Comparison of ENCODE assay signal across 8 cellular contexts in genomic region chr15:65077981-65078352, GRCh38. TPM values are rescaled to one million over a fixed set of nuclear protein-coding genes. Genes with fewer than 3 reads are reported as not detected.
DNase-seq lines count a peak whose midpoint lies in the region; ATAC-seq, FAIRE-seq and TF ChIP-seq lines count a peak whose summit lies in the region.

No MANE protein-coding gene starts in this region.

- H3K27ac ChIP-seq in right cardiac atrium (ENCODE audit: low read length): no peak overlapping the region

- intact Hi-C loops in right cardiac atrium (cut with DNase I): no loop called here

- DNase-seq in AG04449 (ENCODE audit: low read depth, low spot score): no peak
- peak; percentile 47 for DNase-seq in MV-4-11 (lab: John Stamatoyannopoulos, UW)
- peak; percentile 55 for DNase-seq in activated naive CD4-positive, alpha-beta T cell treated with Interleukin-2 at 50 U/mL for 16 hours
- DNase-seq in right cardiac atrium: peak; percentile 73 to 88 (median 86)
- DNase-seq in stimulated activated CD4-positive, alpha-beta T cell treated with anti-CD3 and anti-CD28 coated beads, Interleukin-12 subunit alpha, Interleukin-12 subunit beta, amount 100 ng/mL, for 4 hours: peak; percentile 57
- DNase-seq in NCI-H2107 treated with DMSO at 0.1 percent for 48 hours (lab: John Stamatoyannopoulos, UW; ENCODE audit: unreplicated experiment): no peak
- DNase-seq in H54 (ENCODE audit: insufficient read length, low spot score): no peak

- no peaks in the 10 kb centered on the region for H3K9me3 ChIP-seq in right cardiac atrium (ENCODE audit: control insufficient read depth, low read length)

- CTCF ChIA-PET in AG04449 (lab: Yijun Ruan, JAX): interaction anchor here (0.6 to 14.3 kb wide), 20 partner anchors 10 to 391 kb away, joined by 3 to 338 read pairs (median 5); partner anchors contain the start of gene RASL12

- TF ChIP-seq CTCF in AG04449 (IDR thresholded peaks at IDR 0.05; ENCODE audit: insufficient read depth, low read length, missing control alignments): peak; percentile 85

- no peak for TF ChIP-seq POLR2A in H54 (IDR thresholded peaks at IDR 0.05; ENCODE audit: low read depth, low read length)

- POLR2A ChIA-PET in AG04449 (lab: Yijun Ruan, JAX): no interaction called here

- H3K27me3 ChIP-seq in right cardiac atrium (ENCODE audit: control insufficient read depth, insufficient read depth): no peaks in the 10 kb centered on the region

- peaks cover 5% of the 10 kb centered on the region for H3K4me1 ChIP-seq in right cardiac atrium (ENCODE audit: control insufficient read depth, insufficient read depth, low read length)

- FAIRE-seq in H54 (lab: Jason Lieb, UNC): no peak

- ATAC-seq in right cardiac atrium (peak; percentile 69 to 70), GM19455 (IDR thresholded peaks at IDR 0.05; ENCODE audit: unreplicated experiment) (no peak)

- 33% methylated on average over 24 of the region's 24 CpGs for WGBS in right cardiac atrium

- H3K4me3 ChIP-seq in AG04449 (ENCODE audit: low read depth, low read length) (no peak overlapping the region), right cardiac atrium (ENCODE audit: low read length) (no peak overlapping the region)

RNA-seq across cellular contexts. Expression of gene KBTBD13, which starts 1.4 kb away (rescaled TPM):
- total RNA-seq in right cardiac atrium: 1 to 10 TPM; 2.8 to 8.9 (median 5.3) TPM
- polyA plus RNA-seq in right cardiac atrium: 6.9 TPM

RNA-seq across cellular contexts. Expression of gene RASL12, which starts 10.2 kb away (rescaled TPM):
- total RNA-seq in right cardiac atrium: 10 to 100 TPM; 63.2 to 88.0 (median 70.0) TPM
- 68.8 TPM for polyA plus RNA-seq in right cardiac atrium

RNA-seq across cellular contexts. Expression of gene SLC51B, which starts 32.8 kb away (rescaled TPM):
- not detected for total RNA-seq in right cardiac atrium
- not detected for polyA plus RNA-seq in right cardiac atrium

RNA-seq across cellular contexts. Expression of gene UBAP1L, which starts 37.0 kb away (rescaled TPM):
- total RNA-seq in right cardiac atrium: 1 to 10 TPM; 1.7 to 2.5 (median 1.8) TPM
- polyA plus RNA-seq in right cardiac atrium: 1.4 TPM

RNA-seq across cellular contexts. Expression of gene MTFMT, which starts 48.5 kb away (rescaled TPM):
- total RNA-seq in right cardiac atrium: 10 to 100 TPM; 17.4 to 18.0 (median 17.7) TPM
- polyA plus RNA-seq in right cardiac atrium: 9.9 TPM

Comparison
In these comparisons a context has a peak if more than half of its experiments do, and no peak if none do; other contexts are left out.
1. DNase-seq: peak in MV-4-11 (single experiment), activated naive CD4-positive, alpha-beta T cell treated with Interleukin-2 at 50 U/mL for 16 hours (single experiment), right cardiac atrium (3 of 3) and stimulated activated CD4-positive, alpha-beta T cell treated with anti-CD3 and anti-CD28 coated beads, Interleukin-12 subunit alpha, Interleukin-12 subunit beta, amount 100 ng/mL, for 4 hours (single experiment); none in AG04449 (single experiment), NCI-H2107 treated with DMSO at 0.1 percent for 48 hours (single experiment) and H54 (single experiment).